ENCODE assay signal across 19 cellular contexts in genomic region chr3:111579495-111579894, GRCh38. TPM values are rescaled to one million over a fixed set of nuclear protein-coding genes. Genes with fewer than 3 reads are reported as not detected.
"Had no signal": no experiment of that assay in that cellular context is flagged by ENCODE, and none has a peak within 500 bp of the region (broad histone marks: within the 10 kb centered on the region; RNA-seq: fewer than 3 reads in every experiment).

No MANE protein-coding gene starts in this region.

- H3K4me1 Mint-ChIP-seq: endodermal cell had no signal

- H3K27me3 Mint-ChIP-seq: naive thymus-derived CD8-positive, alpha-beta T cell had no signal

- H3K27me3 ChIP-seq: adrenal gland, SJSA1, stomach, testis, upper lobe of right lung had no signal

- H3K9me3 Mint-ChIP-seq: naive thymus-derived CD8-positive, alpha-beta T cell had no signal

- DNase-seq: activated CD4-positive, alpha-beta T cell treated with anti-CD3 and anti-CD28 coated beads for 4 hours; activated gamma-delta T cell treated with Interleukin-2 at 50 U/mL for 16 hours; adrenal gland; endodermal cell; left cardiac atrium; mammary epithelial cell; naive thymus-derived CD8-positive, alpha-beta T cell; retina; stimulated activated CD4-positive, alpha-beta T cell treated with anti-CD3 and anti-CD28 coated beads, Interleukin-15, amount 100 ng/mL, for 24 hours; stimulated activated CD4-positive, alpha-beta T cell treated with anti-CD3 and anti-CD28 coated beads, Interleukin-4, amount 100 ng/mL, for 1 hour; stomach; T-helper 9 cell; testis; upper lobe of right lung had no signal

- ATAC-seq: left cardiac atrium; naive thymus-derived CD8-positive, alpha-beta T cell; upper lobe of right lung had no signal

- H3K9me3 ChIP-seq: adrenal gland, SJSA1, stomach, testis, upper lobe of right lung had no signal

- H3K27ac ChIP-seq: adrenal gland, SJSA1, skin epidermis, stomach, testis, upper lobe of right lung had no signal

- H3K36me3 ChIP-seq: adrenal gland, SJSA1, stomach, upper lobe of right lung had no signal

- H3K27ac Mint-ChIP-seq: endodermal cell had no signal

- H3K4me3 ChIP-seq: adrenal gland, SJSA1, skin epidermis, stomach, testis, upper lobe of right lung had no signal

- H3K4me3 Mint-ChIP-seq: endodermal cell; naive thymus-derived CD8-positive, alpha-beta T cell had no signal

- H3K4me1 ChIP-seq: adrenal gland, stomach, testis, upper lobe of right lung had no signal

RNA-seq across cellular contexts. Expression of gene ZBED2, which starts 15.7 kb away (rescaled TPM):
- total RNA-seq: dermis microvascular lymphatic vessel endothelial cell, endodermal cell, frontal cortex, left cardiac atrium, SJSA1, stomach, testis had no signal

RNA-seq across cellular contexts. Expression of gene CD96, which starts 37.5 kb away (rescaled TPM):
- total RNA-seq: dermis microvascular lymphatic vessel endothelial cell, endodermal cell, epithelial cell of proximal tubule, frontal cortex had no signal
